Comparison of ENCODE assay signal across 9 cellular contexts in genomic region chr1:39771022-39771532, GRCh38. TPM values are rescaled to one million over a fixed set of nuclear protein-coding genes. Genes with fewer than 3 reads are reported as not detected.
DNase-seq lines count a peak whose midpoint lies in the region; ATAC-seq and TF ChIP-seq lines count a peak whose summit lies in the region.
"Not testable (repeated sequence)": the region's sequence is repeated elsewhere in the genome, so short reads cannot be mapped to it uniquely, and the experiment has no call there.
"Had no signal": no experiment of that assay in that cellular context is flagged by ENCODE, and none has a peak within 500 bp of the region (broad histone marks: within the 10 kb centered on the region; RNA-seq: fewer than 3 reads in every experiment).

OXCT2 (minus strand) TSS chr1:39771348; CDS start chr1:39771255, 93 bp downstream.

- not testable (repeated sequence) for H3K9me3 Mint-ChIP-seq in activated CD8-positive, alpha-beta T cell treated with anti-CD3 and anti-CD28 coated beads, Interleukin-2, amount 10 ng/mL, durations not matched to agents 7 days and 5 days (ENCODE audit: insufficient read depth); brain

- not testable (repeated sequence) for H3K4me1 Mint-ChIP-seq in activated CD8-positive, alpha-beta T cell treated with anti-CD3 and anti-CD28 coated beads, Interleukin-2, amount 10 ng/mL, durations not matched to agents 7 days and 5 days (ENCODE audit: low read depth); brain

- TF ChIP-seq POLR2A in suprapubic skin (IDR thresholded peaks at IDR 0.05), result not testable (repeated sequence)

- peaks cover 24% of the 10 kb centered on the region for H3K27me3 ChIP-seq in HUES64 (ENCODE audit: insufficient read depth, low read length)
- H3K27me3 ChIP-seq in kidney epithelial cell (ENCODE audit: control insufficient read depth, insufficient read depth, low read length); neuronal stem cell (ENCODE audit: control insufficient read depth in 3 of 3, insufficient read depth in 3 of 3, low read depth in 1 of 3, low read length in 3 of 3); suprapubic skin: not testable (repeated sequence)

- H3K4me3 Mint-ChIP-seq in activated CD8-positive, alpha-beta T cell treated with anti-CD3 and anti-CD28 coated beads, Interleukin-2, amount 10 ng/mL, durations not matched to agents 7 days and 5 days, result peak within 1 kb of the TSS; percentile 53
- peak within 1 kb of the TSS; percentile 54 to 82 (median 75) for H3K4me3 Mint-ChIP-seq in brain

- H4K91ac ChIP-seq in neuronal stem cell (ENCODE audit: low read depth, low read length, poor library complexity), result not testable (repeated sequence)

- not testable (repeated sequence) for H3K9me3 ChIP-seq in HUES64 (ENCODE audit: insufficient read depth, low read depth, low read length); neuronal stem cell (replicated peaks in 1 of 2; ENCODE audit: control insufficient read depth in 2 of 2, insufficient read depth in 1 of 2, low read depth in 1 of 2, low read length in 2 of 2); suprapubic skin

- H3K23ac ChIP-seq in neuronal stem cell (ENCODE audit: low read depth, low read length, poor library complexity), result not testable (repeated sequence)

- H3K4me1 ChIP-seq in HUES64 (ENCODE audit: insufficient read depth, low read length); neuronal stem cell (ENCODE audit: control insufficient read depth in 2 of 2, insufficient read depth in 1 of 2, low read depth in 1 of 2, low read length in 2 of 2); suprapubic skin: not testable (repeated sequence)

- 5% methylated on average over 46 of the region's 57 CpGs for WGBS in HUES64
- WGBS in neuronal stem cell (ENCODE audit: extremely low coverage in 2 of 2, insufficient read length in 2 of 2, insufficient replicate concordance in 1 of 2), 2 donors, result no CpG with 5 or more reads among the region's 57 CpGs
- no CpG with 5 or more reads among the region's 57 CpGs for WGBS in suprapubic skin

- H3K36me3 ChIP-seq in HUES64 (ENCODE audit: insufficient read depth, low read length); kidney epithelial cell (ENCODE audit: control insufficient read depth, insufficient read depth, low read length); neuronal stem cell (replicated peaks in 1 of 2; ENCODE audit: control insufficient read depth in 2 of 2, insufficient read depth in 2 of 2, low read length in 2 of 2); suprapubic skin: not testable (repeated sequence)

- not testable (repeated sequence) for H2BK12ac ChIP-seq in neuronal stem cell (ENCODE audit: low read length)

- H2BK120ac ChIP-seq in neuronal stem cell (ENCODE audit: low read depth, low read length), result not testable (repeated sequence)

- not testable (repeated sequence) for H3K14ac ChIP-seq in neuronal stem cell (ENCODE audit: low read length)

- TF ChIP-seq CTCF in brain (conservative IDR thresholded peaks at IDR 0.05); fibroblast of the aortic adventitia (IDR thresholded peaks at IDR 0.05; ENCODE audit: insufficient read depth, low read length); kidney epithelial cell (IDR thresholded peaks at IDR 0.05; ENCODE audit: insufficient read depth, low read length, poor library complexity, severe bottlenecking); suprapubic skin (IDR thresholded peaks at IDR 0.05): not testable (repeated sequence)

- CTCF ChIA-PET in activated CD8-positive, alpha-beta T cell treated with anti-CD3 and anti-CD28 coated beads, Interleukin-2, amount 10 ng/mL, durations not matched to agents 7 days and 5 days (lab: Charles Lee), result not testable (repeated sequence)

- peak within 1 kb of the TSS; percentile 34 for H3K27ac Mint-ChIP-seq in activated CD8-positive, alpha-beta T cell treated with anti-CD3 and anti-CD28 coated beads, Interleukin-2, amount 10 ng/mL, durations not matched to agents 7 days and 5 days
- not testable (repeated sequence) for H3K27ac Mint-ChIP-seq in brain

- H2BK15ac ChIP-seq in neuronal stem cell (ENCODE audit: low read length), result not testable (repeated sequence)

- H3K18ac ChIP-seq in neuronal stem cell (ENCODE audit: low read length), result not testable (repeated sequence)

- POLR2A ChIA-PET in activated CD8-positive, alpha-beta T cell treated with anti-CD3 and anti-CD28 coated beads, Interleukin-2, amount 10 ng/mL, durations not matched to agents 7 days and 5 days (lab: Charles Lee), result not testable (repeated sequence)

- not testable (repeated sequence) for H2AFZ ChIP-seq in neuronal stem cell (ENCODE audit: low read length)

- not testable (repeated sequence) for H3K4ac ChIP-seq in neuronal stem cell (ENCODE audit: low read length)

- peak within 1 kb of the TSS; percentile 11 for H3K4me2 ChIP-seq in neuronal stem cell (ENCODE audit: insufficient read depth, low read length, poor library complexity, severe bottlenecking)

- H2AK5ac ChIP-seq in neuronal stem cell (ENCODE audit: low read depth, low read length), result not testable (repeated sequence)

- not testable (repeated sequence) for H3K36me3 Mint-ChIP-seq in activated CD8-positive, alpha-beta T cell treated with anti-CD3 and anti-CD28 coated beads, Interleukin-2, amount 10 ng/mL, durations not matched to agents 7 days and 5 days (ENCODE audit: low read depth); brain

- H2BK5ac ChIP-seq in neuronal stem cell (ENCODE audit: low read length), result not testable (repeated sequence)

- DNase-seq in ELF-1 (ENCODE audit: low read depth, low spot score), result peak; percentile 23
- not testable (repeated sequence) for DNase-seq in activated CD8-positive, alpha-beta T cell treated with anti-CD3 and anti-CD28 coated beads, Interleukin-2, amount 10 ng/mL, durations not matched to agents 7 days and 5 days; fibroblast of the aortic adventitia (ENCODE audit: low read depth); kidney epithelial cell (ENCODE audit: low read depth); neuronal stem cell (ENCODE audit: low spot score); suprapubic skin (ENCODE audit: low spot score in 2 of 2)

- H4K8ac ChIP-seq in neuronal stem cell (ENCODE audit: low read depth, low read length), result not testable (repeated sequence)

- not testable (repeated sequence) for ATAC-seq in activated CD8-positive, alpha-beta T cell treated with anti-CD3 and anti-CD28 coated beads, Interleukin-2, amount 10 ng/mL, durations not matched to agents 7 days and 5 days

- H3K9ac ChIP-seq in HUES64 (ENCODE audit: low read depth, low read length); neuronal stem cell (ENCODE audit: low read depth, low read length, poor library complexity): not testable (repeated sequence)

- TF ChIP-seq EP300 in suprapubic skin (IDR thresholded peaks at IDR 0.05), result not testable (repeated sequence)

- not testable (repeated sequence) for H3K79me1 ChIP-seq in neuronal stem cell (ENCODE audit: low read depth, low read length)

- not testable (repeated sequence) for H3K27me3 Mint-ChIP-seq in activated CD8-positive, alpha-beta T cell treated with anti-CD3 and anti-CD28 coated beads, Interleukin-2, amount 10 ng/mL, durations not matched to agents 7 days and 5 days (ENCODE audit: low read depth); brain

- H3K4me3 ChIP-seq in HUES64 (ENCODE audit: low read length) (peak within 1 kb of the TSS; percentile 32; the same call in 1 of the 2 replicates), fibroblast of the aortic adventitia (ENCODE audit: low read depth, low read length) (peak within 1 kb of the TSS; percentile 37), kidney epithelial cell (ENCODE audit: low read depth, low read length) (peak within 1 kb of the TSS; percentile 7), neuronal stem cell (ENCODE audit: low read length in 2 of 2) (peak within 1 kb of the TSS in 1 of 2 donors; percentile 22), suprapubic skin (peak within 1 kb of the TSS; percentile 26)

- not testable (repeated sequence) for H3K27ac ChIP-seq in HUES64 (ENCODE audit: low read depth, low read length); neuronal stem cell (replicated peaks; ENCODE audit: low read length); suprapubic skin

RNA-seq across cellular contexts. Expression of gene OXCT2, which starts in this region (rescaled TPM):
- 0.50 TPM for polyA plus RNA-seq in HUES64 (2013, experiment 1 of 2)
- 0.76 TPM for polyA plus RNA-seq in HUES64 (2013, experiment 2 of 2)
- under 1 TPM; 0.32 to 0.47 TPM for total RNA-seq in activated CD8-positive, alpha-beta T cell treated with anti-CD3 and anti-CD28 coated beads, Interleukin-2, amount 10 ng/mL, durations not matched to agents 7 days and 5 days
- 0.83 TPM for polyA plus RNA-seq in brain (ENCODE audit: insufficient read depth, low read depth, low replicate concordance)
- total RNA-seq in fibroblast of the aortic adventitia (ENCODE audit: low replicate concordance), result 0.98 and 0.99 TPM in 2 replicates
- total RNA-seq in kidney epithelial cell, result 5.9 and 7.0 TPM in 2 replicates
- polyA plus RNA-seq in neuronal stem cell (2013, experiment 1 of 2), result 0.82 TPM
- 0.82 TPM for polyA plus RNA-seq in neuronal stem cell (2013, experiment 2 of 2)
- total RNA-seq in suprapubic skin, result 10 to 100 TPM in 1 of 4 donors, 1 to 10 TPM in 1, under 1 TPM in 2; 0.45 to 10.1 (median 1.6) TPM
- total RNA-seq: vagina had no signal
